17 cellular contexts compared by ENCODE assay signal in genomic region chr15:25969886-25970285, GRCh38.
DNase-seq lines count a peak whose midpoint lies in the region; ATAC-seq and TF ChIP-seq lines count a peak whose summit lies in the region.
"Had no signal": no experiment of that assay in that cellular context is flagged by ENCODE, and none has a peak within 500 bp of the region (broad histone marks: within the 10 kb centered on the region; RNA-seq: fewer than 3 reads in every experiment).

No MANE protein-coding gene starts in this region.

- peaks cover 6% of the 10 kb centered on the region for H3F3A ChIP-seq in neural progenitor cell (ENCODE audit: low read depth)

- no peak for ATAC-seq in GM21526 (IDR thresholded peaks at IDR 0.05; ENCODE audit: low FRiP score, unreplicated experiment)

- H3K27ac Mint-ChIP-seq in mesothelial cell of epicardium (peak overlapping the region; percentile 26), neural progenitor cell (peak overlapping the region; percentile 58)
- H3K27ac Mint-ChIP-seq: CD4-positive, alpha-beta memory T cell had no signal

- H4K20me1 ChIP-seq in neural progenitor cell (ENCODE audit: low read depth), result no peaks in the 10 kb centered on the region

- DNase-seq in mesothelial cell of epicardium (ENCODE audit: low spot score in 2 of 2, unreplicated experiment in 2 of 2), result no peak
- DNase-seq in neural progenitor cell (ENCODE audit: low spot score), result no peak
- no peak for DNase-seq in NOMO-1 treated with dmso at 0.1 percent for 144 hours (lab: John Stamatoyannopoulos, UW; ENCODE audit: unreplicated experiment)
- DNase-seq in NCI-H1105 treated with DMSO at 0.1 percent for 48 hours (lab: John Stamatoyannopoulos, UW), result no peak
- DNase-seq in posterior vena cava (ENCODE audit: low spot score), result no peak
- DNase-seq: C1 segment of cervical spinal cord; Calu3; CD4-positive, alpha-beta memory T cell; COR-L47; DMS53; DMS79 treated with DMSO at 0.1 percent for 48 hours; GF-D8; GM23248; H7; HCEC 1CT had no signal

- H3K4me1 ChIP-seq in neural progenitor cell (peaks cover 25% of the 10 kb centered on the region), rectal smooth muscle tissue (ENCODE audit: control insufficient read depth, insufficient read depth, low read length) (peaks cover 14% of the 10 kb centered on the region)

- H3K79me2 ChIP-seq in neural progenitor cell (ENCODE audit: low read depth), result no peaks in the 10 kb centered on the region

- no peaks in the 10 kb centered on the region for H3K9me3 ChIP-seq in neural progenitor cell (ENCODE audit: low read depth)

- H3K9ac ChIP-seq in neural progenitor cell (no peak overlapping the region), rectal smooth muscle tissue (ENCODE audit: low read length) (no peak overlapping the region)
- H3K9ac ChIP-seq: GM23248 had no signal

- intact Hi-C loops in posterior vena cava (cut with DNase I), result loop anchor here in 1 of 2 donors (10.0 kb wide), 1 partner anchor 115 kb away; no protein-coding TSS in a partner anchor

- H3K4me1 Mint-ChIP-seq in mesothelial cell of epicardium, result peaks cover 10% of the 10 kb centered on the region
- peaks cover 32% of the 10 kb centered on the region for H3K4me1 Mint-ChIP-seq in neural progenitor cell
- H3K4me1 Mint-ChIP-seq: CD4-positive, alpha-beta memory T cell had no signal

- no peak overlapping the region for H2AFZ ChIP-seq in neural progenitor cell (replicated peaks)
- H2AFZ ChIP-seq: GM23248 had no signal

- no peaks in the 10 kb centered on the region for H3K27me3 ChIP-seq in neural progenitor cell
- no peaks in the 10 kb centered on the region for H3K27me3 ChIP-seq in rectal smooth muscle tissue (ENCODE audit: control insufficient read depth, insufficient read depth, low read length)

- H3K36me3 Mint-ChIP-seq in mesothelial cell of epicardium (no peaks in the 10 kb centered on the region), neural progenitor cell (peaks cover 2% of the 10 kb centered on the region)
- H3K36me3 Mint-ChIP-seq: CD4-positive, alpha-beta memory T cell had no signal

- H3K4me3 ChIP-seq in neural progenitor cell (no peak overlapping the region), rectal smooth muscle tissue (ENCODE audit: low read length) (no peak overlapping the region)
- H3K4me3 ChIP-seq: GM23248 had no signal

- H3K9me3 Mint-ChIP-seq in mesothelial cell of epicardium (peaks cover 8% of the 10 kb centered on the region), neural progenitor cell (peaks cover 12% of the 10 kb centered on the region)

- TF ChIP-seq CTCF in mesothelial cell of epicardium (IDR thresholded peaks at IDR 0.05; ENCODE audit: unreplicated experiment) (no peak), neural progenitor cell (IDR thresholded peaks at IDR 0.05) (no peak)

- no peak overlapping the region for H3K4me2 ChIP-seq in neural progenitor cell

- no peak overlapping the region for H3K27ac ChIP-seq in neural progenitor cell
- H3K27ac ChIP-seq in rectal smooth muscle tissue (ENCODE audit: low read depth, low read length), result peak overlapping the region; percentile 37
- H3K27ac ChIP-seq: GM23248 had no signal

- H3K27me3 Mint-ChIP-seq in mesothelial cell of epicardium (ENCODE audit: low read depth) (no peaks in the 10 kb centered on the region), neural progenitor cell (ENCODE audit: insufficient read depth, low read depth) (peaks cover 9% of the 10 kb centered on the region)

- no peaks in the 10 kb centered on the region for H3K36me3 ChIP-seq in neural progenitor cell
- no peaks in the 10 kb centered on the region for H3K36me3 ChIP-seq in rectal smooth muscle tissue (ENCODE audit: control insufficient read depth, insufficient read depth, low read length)

- no peak overlapping the region for H3K4me3 Mint-ChIP-seq in mesothelial cell of epicardium
- no peak overlapping the region for H3K4me3 Mint-ChIP-seq in neural progenitor cell
- H3K4me3 Mint-ChIP-seq: CD4-positive, alpha-beta memory T cell had no signal
